ENCODE assay signal across 1 cellular context in the genomic region with DNA sequence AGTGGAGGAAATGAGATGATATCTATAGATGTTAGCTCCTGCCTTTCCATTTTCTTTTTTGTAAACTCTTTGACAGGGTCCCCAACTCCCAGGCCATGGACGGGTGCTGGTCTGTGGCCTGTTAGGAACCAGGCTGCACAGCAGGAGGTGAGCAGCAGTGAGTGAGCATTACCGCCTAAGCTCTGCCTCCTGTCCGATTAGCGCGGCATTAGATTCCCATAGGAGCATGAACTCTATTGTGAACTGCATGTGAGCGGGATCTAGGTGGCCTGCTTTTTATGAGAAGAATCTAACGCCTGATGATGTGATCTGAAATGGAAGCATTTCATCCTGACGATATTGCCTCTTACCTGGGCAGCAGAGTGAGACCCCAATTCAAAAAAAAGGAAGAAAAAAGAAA.
TF ChIP-seq lines count a peak whose summit lies in the region.

No MANE protein-coding gene starts in this region.

TF ChIP-seq in K562, 482 proteins besides CTCF, POLR2A, EP300 and RAD21 (continued from another document):
- TF ChIP-seq, protein P1, sequence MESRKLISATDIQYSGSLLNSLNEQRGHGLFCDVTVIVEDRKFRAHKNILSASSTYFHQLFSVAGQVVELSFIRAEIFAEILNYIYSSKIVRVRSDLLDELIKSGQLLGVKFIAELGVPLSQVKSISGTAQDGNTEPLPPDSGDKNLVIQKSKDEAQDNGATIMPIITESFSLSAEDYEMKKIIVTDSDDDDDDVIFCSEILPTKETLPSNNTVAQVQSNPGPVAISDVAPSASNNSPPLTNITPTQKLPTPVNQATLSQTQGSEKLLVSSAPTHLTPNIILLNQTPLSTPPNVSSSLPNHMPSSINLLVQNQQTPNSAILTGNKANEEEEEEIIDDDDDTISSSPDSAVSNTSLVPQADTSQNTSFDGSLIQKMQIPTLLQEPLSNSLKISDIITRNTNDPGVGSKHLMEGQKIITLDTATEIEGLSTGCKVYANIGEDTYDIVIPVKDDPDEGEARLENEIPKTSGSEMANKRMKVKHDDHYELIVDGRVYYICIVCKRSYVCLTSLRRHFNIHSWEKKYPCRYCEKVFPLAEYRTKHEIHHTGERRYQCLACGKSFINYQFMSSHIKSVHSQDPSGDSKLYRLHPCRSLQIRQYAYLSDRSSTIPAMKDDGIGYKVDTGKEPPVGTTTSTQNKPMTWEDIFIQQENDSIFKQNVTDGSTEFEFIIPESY (CRISPR knock-in tag; IDR thresholded peaks at IDR 0.05): peak; percentile 48; the same call in 1 of the 2 replicates
- no peak for TF ChIP-seq HLTF (IDR thresholded peaks at IDR 0.05)
- no peak for TF ChIP-seq MIER1 (IDR thresholded peaks at IDR 0.05; ENCODE audit: low read depth)
- no peak for TF ChIP-seq ZNF77 (CRISPR knock-in tag; IDR thresholded peaks at IDR 0.05)
